ENCODE assay signal across 17 cellular contexts in genomic region chr9:133959171-133959570, GRCh38. TPM values are rescaled to one million over a fixed set of nuclear protein-coding genes. Genes with fewer than 3 reads are reported as not detected.
A peak's percentile ranks its signal among the peaks of the same experiment; 100 is the strongest.
DNase-seq lines count a peak whose midpoint lies in the region; ATAC-seq, FAIRE-seq and TF ChIP-seq lines count a peak whose summit lies in the region.
"Had no signal": no experiment of that assay in that cellular context is flagged by ENCODE, and none has a peak within 500 bp of the region (broad histone marks: within the 10 kb centered on the region; RNA-seq: fewer than 3 reads in every experiment).

No MANE protein-coding gene starts in this region.

- H3K9me3 Mint-ChIP-seq in type B pancreatic cell = no peaks in the 10 kb centered on the region

- no peak overlapping the region for H3K27ac ChIP-seq in heart left ventricle
- no peak overlapping the region for H3K27ac ChIP-seq in kidney (ENCODE audit: low read depth in 2 of 2, low read length in 2 of 2)

- H3K9me3 ChIP-seq in heart left ventricle = peaks cover 0 to 4% (median 0%) of the 10 kb centered on the region in 12 donors
- peaks cover 2% of the 10 kb centered on the region; the same call in 1 of the 2 replicates for H3K9me3 ChIP-seq in NT2/D1 (ENCODE audit: insufficient read depth, low read length)
- H3K9me3 ChIP-seq in kidney (ENCODE audit: control insufficient read depth in 1 of 2, low read length in 2 of 2) = no peaks in the 10 kb centered on the region

- 96 to 98% (median 97%) methylated on average over 9 of the region's 9 CpGs for WGBS in heart left ventricle, 4 donors

- FAIRE-seq in kidney (lab: Jason Lieb, UNC) = no peak
- FAIRE-seq: A204.1, RCC 7860, urothelium cell line had no signal

- H3K9ac ChIP-seq in NT2/D1 (ENCODE audit: insufficient read length, low read depth) = peak overlapping the region; percentile 77
- no peak overlapping the region for H3K9ac ChIP-seq in kidney (ENCODE audit: low read length in 2 of 2)

- TF ChIP-seq CTCF in heart left ventricle (IDR thresholded peaks at IDR 0.05) (no peak), kidney (IDR thresholded peaks at IDR 0.05; ENCODE audit: borderline replicate concordance, extremely low read depth, insufficient read depth) (no peak), type B pancreatic cell (conservative IDR thresholded peaks at IDR 0.05) (no peak)

- no peak for TF ChIP-seq POLR2A in heart left ventricle (IDR thresholded peaks at IDR 0.05)

- DNase-seq in heart left ventricle (peak in 3 of 5 donors; percentile 24 to 28 (median 26)), cardiac septum (ENCODE audit: low spot score) (no peak), NT2/D1 (ENCODE audit: low read depth, low spot score) (no peak), kidney (peak; percentile 63), type B pancreatic cell (ENCODE audit: extremely low spot score, unreplicated experiment) (no peak), RKO (ENCODE audit: low spot score) (no peak), COLO829 (ENCODE audit: low spot score) (no peak)
- DNase-seq: amniotic stem cell; CD4-positive, alpha-beta T cell; KBM-7; NCI-H82; stimulated activated naive CD8-positive, alpha-beta T cell treated with anti-CD3 and anti-CD28 coated beads, Interleukin-15, amount 100 ng/mL, for 72 hours; WERI-Rb-1 had no signal

- H3K4me1 ChIP-seq in heart left ventricle (peaks cover 0 to 62% (median 36%) of the 10 kb centered on the region in 12 donors), NT2/D1 (ENCODE audit: insufficient read depth, insufficient read length) (peaks cover 45% of the 10 kb centered on the region), kidney (ENCODE audit: control insufficient read depth in 1 of 2, insufficient read depth in 1 of 2, low read depth in 1 of 2, low read length in 2 of 2) (peaks cover 18 to 52% of the 10 kb centered on the region in 2 donors)

- H3K4me3 ChIP-seq in heart left ventricle = no peak overlapping the region
- H3K4me3 ChIP-seq in NT2/D1 (ENCODE audit: insufficient read length, low read depth) = no peak overlapping the region
- no peak overlapping the region for H3K4me3 ChIP-seq in kidney (ENCODE audit: low read length in 2 of 2)

- H3K36me3 Mint-ChIP-seq in type B pancreatic cell = peaks cover 5% of the 10 kb centered on the region

- no peak for ATAC-seq in heart left ventricle
- ATAC-seq in GM19395 (IDR thresholded peaks at IDR 0.05; ENCODE audit: unreplicated experiment) = no peak
- ATAC-seq: stimulated activated naive CD8-positive, alpha-beta T cell treated with anti-CD3 and anti-CD28 coated beads, Interleukin-15, amount 100 ng/mL, for 72 hours had no signal

- H3K27me3 ChIP-seq in heart left ventricle = no peaks in the 10 kb centered on the region
- H3K27me3 ChIP-seq in NT2/D1 (ENCODE audit: insufficient read depth, insufficient read length) = no peaks in the 10 kb centered on the region

- no peaks in the 10 kb centered on the region for H3K36me3 ChIP-seq in heart left ventricle
- peaks cover under 1% of the 10 kb centered on the region for H3K36me3 ChIP-seq in NT2/D1 (ENCODE audit: insufficient read depth, insufficient read length, low read length)
- H3K36me3 ChIP-seq in kidney (ENCODE audit: control insufficient read depth in 1 of 2, insufficient read depth in 2 of 2, low read length in 2 of 2) = no peaks in the 10 kb centered on the region
- H3K36me3 ChIP-seq: WERI-Rb-1 had no signal

- no peak overlapping the region for H3K4me3 Mint-ChIP-seq in type B pancreatic cell
- H3K4me3 Mint-ChIP-seq: CD4-positive, alpha-beta T cell; stimulated activated naive CD8-positive, alpha-beta T cell treated with anti-CD3 and anti-CD28 coated beads, Interleukin-15, amount 100 ng/mL, for 72 hours had no signal

- peaks cover 50% of the 10 kb centered on the region for H3K4me1 Mint-ChIP-seq in type B pancreatic cell (ENCODE audit: unreplicated experiment)

- intact Hi-C loops in heart left ventricle (cut with DNase I) = loop anchor here in 1 of 10 donors (5.0 kb wide), 1 partner anchor 33 kb away; the partner anchor contains the start of gene VAV2
- intact Hi-C loops in cardiac septum (cut with DNase I) = no loop called here
- intact Hi-C loops in kidney (cut with DNase I) = no loop called here

- H3K27me3 Mint-ChIP-seq in type B pancreatic cell = no peaks in the 10 kb centered on the region
- H3K27me3 Mint-ChIP-seq: stimulated activated naive CD8-positive, alpha-beta T cell treated with anti-CD3 and anti-CD28 coated beads, Interleukin-15, amount 100 ng/mL, for 72 hours had no signal

- peak overlapping the region; percentile 78 for H3K27ac Mint-ChIP-seq in type B pancreatic cell
- H3K27ac Mint-ChIP-seq: CD4-positive, alpha-beta T cell; stimulated activated naive CD8-positive, alpha-beta T cell treated with anti-CD3 and anti-CD28 coated beads, Interleukin-15, amount 100 ng/mL, for 72 hours had no signal

RNA-seq across cellular contexts. Expression of gene VAV2, which starts 33.0 kb away (rescaled TPM):
- total RNA-seq in heart left ventricle (1 to 10 TPM; 3.4 to 9.9 (median 5.3) TPM), cardiac septum (8.1 TPM), kidney (47.1 TPM), type B pancreatic cell (ENCODE audit: low replicate concordance) (39.4 and 54.3 TPM in 2 replicates)
- polyA plus RNA-seq in heart left ventricle (1 to 10 TPM; 3.3 to 6.5 TPM), kidney (ENCODE audit: insufficient read depth, low read depth, low replicate concordance) (22.3 TPM)

Comparison
In these comparisons a context has a peak if more than half of its experiments do, and no peak if none do; other contexts are left out.
1. DNase-seq: peak in heart left ventricle (3 of 5) and kidney (single experiment); none in cardiac septum (single experiment), NT2/D1 (single experiment), type B pancreatic cell (single experiment), RKO (single experiment) and COLO829 (single experiment).